Comparison of ENCODE assay signal across 25 cellular contexts in genomic region chr6:128742900-128743299, GRCh38.
"Had no signal": no experiment of that assay in that cellular context is flagged by ENCODE, and none has a peak within 500 bp of the region (broad histone marks: within the 10 kb centered on the region; RNA-seq: fewer than 3 reads in every experiment).

No MANE protein-coding gene starts in this region.

- H3K4me3 ChIP-seq: gastrocnemius medialis, left lung, ovary, right lobe of liver, thoracic aorta, tibial nerve, upper lobe of left lung had no signal

- H3K4me3 Mint-ChIP-seq: naive thymus-derived CD4-positive, alpha-beta T cell; nephron; stimulated activated naive B cell treated with anti-CD40 and anti-IgM and Interleukin-4, amounts not matched to agents 10 μg/mL and 1 μg/mL and 100 μg/mL, for 72 hours; stimulated activated naive CD8-positive, alpha-beta T cell treated with anti-CD3 and anti-CD28 coated beads, Interleukin-15, Interleukin-2, amounts not matched to agents 100 ng/mL and 50 ng/mL, for 24 hours had no signal

- ATAC-seq: gastrocnemius medialis; left cardiac atrium; left lung; naive thymus-derived CD4-positive, alpha-beta T cell; right lobe of liver; stimulated activated naive B cell treated with anti-CD40 and anti-IgM and Interleukin-4, amounts not matched to agents 10 μg/mL and 1 μg/mL and 100 μg/mL, for 72 hours had no signal

- FAIRE-seq: colon, islet of Langerhans, small intestine, urothelium cell line had no signal

- H3K36me3 Mint-ChIP-seq: naive thymus-derived CD4-positive, alpha-beta T cell; stimulated activated naive B cell treated with anti-CD40 and anti-IgM and Interleukin-4, amounts not matched to agents 10 μg/mL and 1 μg/mL and 100 μg/mL, for 72 hours had no signal

- H3K27me3 ChIP-seq: dorsolateral prefrontal cortex, gastrocnemius medialis, left lung, ovary, right lobe of liver, tibial nerve, upper lobe of left lung had no signal

- H3K36me3 ChIP-seq: gastrocnemius medialis, left lung, ovary, right lobe of liver, thoracic aorta, tibial nerve, upper lobe of left lung had no signal

- H3K27me3 Mint-ChIP-seq: stimulated activated naive B cell treated with anti-CD40 and anti-IgM and Interleukin-4, amounts not matched to agents 10 μg/mL and 1 μg/mL and 100 μg/mL, for 72 hours had no signal

- H3K27ac Mint-ChIP-seq: naive thymus-derived CD4-positive, alpha-beta T cell; nephron; stimulated activated naive B cell treated with anti-CD40 and anti-IgM and Interleukin-4, amounts not matched to agents 10 μg/mL and 1 μg/mL and 100 μg/mL, for 72 hours; stimulated activated naive CD8-positive, alpha-beta T cell treated with anti-CD3 and anti-CD28 coated beads, Interleukin-15, Interleukin-2, amounts not matched to agents 100 ng/mL and 50 ng/mL, for 24 hours had no signal

- DNase-seq: dorsolateral prefrontal cortex; effector CD4-positive, alpha-beta T cell; gastrocnemius medialis; head of caudate nucleus; left cardiac atrium; mesenchymal stem cell; midbrain; naive thymus-derived CD4-positive, alpha-beta T cell; occipital lobe; ovary; retina; right lobe of liver; small intestine; stimulated activated CD4-positive, alpha-beta T cell treated with anti-CD3 and anti-CD28 coated beads, Interleukin-15, amount 100 ng/mL, for 24 hours; stimulated activated CD4-positive, alpha-beta T cell treated with anti-CD3 and anti-CD28 coated beads, Interleukin-2, amount 100 ng/mL, for 48 hours; stimulated activated naive B cell treated with anti-CD40 and anti-IgM and Interleukin-4, amounts not matched to agents 10 μg/mL and 1 μg/mL and 100 μg/mL, for 72 hours had no signal

- H3K4me1 ChIP-seq: gastrocnemius medialis, left lung, right lobe of liver, tibial nerve, upper lobe of left lung had no signal

- H3K4me1 Mint-ChIP-seq: naive thymus-derived CD4-positive, alpha-beta T cell; nephron; stimulated activated naive B cell treated with anti-CD40 and anti-IgM and Interleukin-4, amounts not matched to agents 10 μg/mL and 1 μg/mL and 100 μg/mL, for 72 hours had no signal

- H3K9me3 ChIP-seq: gastrocnemius medialis, left lung, ovary, right lobe of liver, thoracic aorta, upper lobe of left lung had no signal

- H3K9me3 Mint-ChIP-seq: stimulated activated naive B cell treated with anti-CD40 and anti-IgM and Interleukin-4, amounts not matched to agents 10 μg/mL and 1 μg/mL and 100 μg/mL, for 72 hours; stimulated activated naive CD8-positive, alpha-beta T cell treated with anti-CD3 and anti-CD28 coated beads, Interleukin-15, Interleukin-2, amounts not matched to agents 100 ng/mL and 50 ng/mL, for 24 hours had no signal

- H3K27ac ChIP-seq: gastrocnemius medialis, left lung, ovary, right lobe of liver, thoracic aorta, tibial nerve, upper lobe of left lung had no signal
